6 cellular contexts compared by ENCODE assay signal in genomic region chr3:77889616-77890015, GRCh38.
"Had no signal": no experiment of that assay in that cellular context is flagged by ENCODE, and none has a peak within 500 bp of the region (broad histone marks: within the 10 kb centered on the region; RNA-seq: fewer than 3 reads in every experiment).

No MANE protein-coding gene starts in this region.

- H3K27ac Mint-ChIP-seq: IgD-negative memory B cell had no signal

- H3K36me3 Mint-ChIP-seq: IgD-negative memory B cell had no signal

- DNase-seq: IMR-90, KBM-7 had no signal

- H3K27me3 Mint-ChIP-seq: IgD-negative memory B cell had no signal

- H3K4me3 Mint-ChIP-seq: IgD-negative memory B cell had no signal

- ATAC-seq: HepG2, K562 had no signal

- H3K4me3 ChIP-seq: K562 had no signal

- H3K27ac ChIP-seq: HL-60 had no signal

- H3K4me1 Mint-ChIP-seq: IgD-negative memory B cell had no signal
